1 cellular context compared by ENCODE assay signal in genomic region chr1:153568367-153569099, GRCh38.
A peak's percentile ranks its signal among the peaks of the same experiment; 100 is the strongest.
TF ChIP-seq lines count a peak whose summit lies in the region.

No MANE protein-coding gene starts in this region.

TF ChIP-seq in K562, 482 proteins besides CTCF, POLR2A, EP300 and RAD21 (continued from another document and continues in another):
- TF ChIP-seq NELFE (IDR thresholded peaks at IDR 0.05; ENCODE audit: insufficient read depth, insufficient read length) (no peak), ZNF830 (CRISPR knock-in tag; IDR thresholded peaks at IDR 0.05) (no peak), SIRT6 (IDR thresholded peaks at IDR 0.05; ENCODE audit: low read depth, low read length) (no peak), EP400 (IDR thresholded peaks at IDR 0.05) (peak; percentile 58), SNAPC5 (CRISPR knock-in tag; IDR thresholded peaks at IDR 0.05) (no peak), PHF20 (IDR thresholded peaks at IDR 0.05; ENCODE audit: partially characterized antibody) (peak; percentile 85), U2AF1 (optimal IDR thresholded peaks at IDR 0.05; ENCODE audit: low read depth, low read length) (no peak), FOXJ3 (CRISPR knock-in tag; IDR thresholded peaks at IDR 0.05) (no peak), ZNF197 (CRISPR knock-in tag; IDR thresholded peaks at IDR 0.05; ENCODE audit: low read depth) (no peak), SRSF7 (optimal IDR thresholded peaks at IDR 0.05; ENCODE audit: low read depth, low read length) (no peak), NR3C1 (CRISPR knock-in tag; IDR thresholded peaks at IDR 0.05) (no peak), POLR2B (IDR thresholded peaks at IDR 0.05; ENCODE audit: low read depth, partially characterized antibody) (no peak), UBTF (IDR thresholded peaks at IDR 0.05; ENCODE audit: borderline replicate concordance in 1 of 2, low read depth in 2 of 2, low read length in 2 of 2) (peak in 1 of 2 experiments; percentile 62; a peak in 1 of 4 replicates), HNRNPH1 (optimal IDR thresholded peaks at IDR 0.05; ENCODE audit: low read depth, low read length) (no peak), FOSL1 (tag; conservative IDR thresholded peaks at IDR 0.05) (peak; percentile 45), EHMT2 (IDR thresholded peaks at IDR 0.05) (no peak), ZNF76 (CRISPR knock-in tag; IDR thresholded peaks at IDR 0.05; ENCODE audit: borderline replicate concordance) (no peak), ZNF165 (CRISPR knock-in tag; IDR thresholded peaks at IDR 0.05; ENCODE audit: borderline replicate concordance) (no peak), MTA3 (IDR thresholded peaks at IDR 0.05; ENCODE audit: borderline replicate concordance) (no peak; the same call in 1 of the 2 replicates), LARP7 (IDR thresholded peaks at IDR 0.05) (no peak), RUNX1 (IDR thresholded peaks at IDR 0.05; ENCODE audit: low read depth) (no peak), ZNF347 (CRISPR knock-in tag; IDR thresholded peaks at IDR 0.05; ENCODE audit: low read depth) (no peak), MXI1 (IDR thresholded peaks at IDR 0.05; ENCODE audit: low read depth, low read length) (no peak), MIER1 (IDR thresholded peaks at IDR 0.05; ENCODE audit: low read depth) (0 out of 2 replicates have a peak, but pooled peaks have one; percentile 20), POLR3A (IDR thresholded peaks at IDR 0.05; ENCODE audit: borderline replicate concordance, extremely low read depth, insufficient read depth, insufficient read length) (no peak), GATA2 (CRISPR knock-in tag; IDR thresholded peaks at IDR 0.05) (no peak), PHF8 (IDR thresholded peaks at IDR 0.05; ENCODE audit: borderline replicate concordance, low read length) (no peak; the same call in 1 of the 2 replicates), HCFC1 (IDR thresholded peaks at IDR 0.05; ENCODE audit: low read depth, low read length) (peak; percentile 33; the same call in 1 of the 2 replicates), MECOM (CRISPR knock-in tag; IDR thresholded peaks at IDR 0.05) (no peak), ZC3H4 (CRISPR knock-in tag; IDR thresholded peaks at IDR 0.05; ENCODE audit: borderline replicate concordance) (no peak), MEIS2 (IDR thresholded peaks at IDR 0.05; ENCODE audit: partially characterized antibody) (peak; percentile 38), NBN (IDR thresholded peaks at IDR 0.05; ENCODE audit: low read depth) (0 out of 2 replicates have a peak, but pooled peaks have one; percentile 60), CBX8 (IDR thresholded peaks at IDR 0.05; ENCODE audit: borderline replicate concordance, extremely low read depth, low read depth, low read length, poor library complexity, severe bottlenecking) (no peak), ATF7 (IDR thresholded peaks at IDR 0.05) (peak; percentile 61), ZNF740 (CRISPR knock-in tag; IDR thresholded peaks at IDR 0.05) (0 out of 2 replicates have a peak, but pooled peaks have one; percentile 18), ZNF740 (tag; IDR thresholded peaks at IDR 0.05) (no peak), SMAD3 (CRISPR knock-in tag; conservative IDR thresholded peaks at IDR 0.05) (no peak), DDX20 (tag; IDR thresholded peaks at IDR 0.05; ENCODE audit: low read depth) (no peak), BCOR (IDR thresholded peaks at IDR 0.05) (no peak), HNRNPL (IDR thresholded peaks at IDR 0.05; ENCODE audit: low read depth, low read length) (no peak), ARID3B (CRISPR knock-in tag; IDR thresholded peaks at IDR 0.05; ENCODE audit: borderline replicate concordance) (no peak), SRF (CRISPR knock-in tag; IDR thresholded peaks at IDR 0.05) (no peak), CREBBP (IDR thresholded peaks at IDR 0.05; ENCODE audit: low read depth, low read length) (no peak), CTBP1 (IDR thresholded peaks at IDR 0.05; ENCODE audit: borderline replicate concordance) (peak; percentile 90), PRPF4 (IDR thresholded peaks at IDR 0.05; ENCODE audit: insufficient read depth, low read depth, low read length, poor library complexity, severe bottlenecking) (no peak), GTF2B (IDR thresholded peaks at IDR 0.05; ENCODE audit: extremely low read depth, insufficient read length) (no peak), ZNF175 (CRISPR knock-in tag; IDR thresholded peaks at IDR 0.05; ENCODE audit: low read depth) (no peak), EWSR1 (IDR thresholded peaks at IDR 0.05; ENCODE audit: borderline replicate concordance, low read depth, partially characterized antibody) (no peak)
- TF ChIP-seq, protein P1, sequence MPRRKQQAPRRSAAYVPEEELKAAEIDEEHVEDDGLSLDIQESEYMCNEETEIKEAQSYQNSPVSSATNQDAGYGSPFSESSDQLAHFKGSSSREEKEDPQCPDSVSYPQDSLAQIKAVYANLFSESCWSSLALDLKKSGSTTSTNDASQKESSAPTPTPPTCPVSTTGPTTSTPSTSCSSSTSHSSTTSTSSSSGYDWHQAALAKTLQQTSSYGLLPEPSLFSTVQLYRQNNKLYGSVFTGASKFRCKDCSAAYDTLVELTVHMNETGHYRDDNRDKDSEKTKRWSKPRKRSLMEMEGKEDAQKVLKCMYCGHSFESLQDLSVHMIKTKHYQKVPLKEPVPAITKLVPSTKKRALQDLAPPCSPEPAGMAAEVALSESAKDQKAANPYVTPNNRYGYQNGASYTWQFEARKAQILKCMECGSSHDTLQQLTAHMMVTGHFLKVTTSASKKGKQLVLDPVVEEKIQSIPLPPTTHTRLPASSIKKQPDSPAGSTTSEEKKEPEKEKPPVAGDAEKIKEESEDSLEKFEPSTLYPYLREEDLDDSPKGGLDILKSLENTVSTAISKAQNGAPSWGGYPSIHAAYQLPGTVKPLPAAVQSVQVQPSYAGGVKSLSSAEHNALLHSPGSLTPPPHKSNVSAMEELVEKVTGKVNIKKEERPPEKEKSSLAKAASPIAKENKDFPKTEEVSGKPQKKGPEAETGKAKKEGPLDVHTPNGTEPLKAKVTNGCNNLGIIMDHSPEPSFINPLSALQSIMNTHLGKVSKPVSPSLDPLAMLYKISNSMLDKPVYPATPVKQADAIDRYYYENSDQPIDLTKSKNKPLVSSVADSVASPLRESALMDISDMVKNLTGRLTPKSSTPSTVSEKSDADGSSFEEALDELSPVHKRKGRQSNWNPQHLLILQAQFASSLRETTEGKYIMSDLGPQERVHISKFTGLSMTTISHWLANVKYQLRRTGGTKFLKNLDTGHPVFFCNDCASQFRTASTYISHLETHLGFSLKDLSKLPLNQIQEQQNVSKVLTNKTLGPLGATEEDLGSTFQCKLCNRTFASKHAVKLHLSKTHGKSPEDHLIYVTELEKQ (CRISPR knock-in tag; IDR thresholded peaks at IDR 0.05) = no peak
- TF ChIP-seq, protein P2, sequence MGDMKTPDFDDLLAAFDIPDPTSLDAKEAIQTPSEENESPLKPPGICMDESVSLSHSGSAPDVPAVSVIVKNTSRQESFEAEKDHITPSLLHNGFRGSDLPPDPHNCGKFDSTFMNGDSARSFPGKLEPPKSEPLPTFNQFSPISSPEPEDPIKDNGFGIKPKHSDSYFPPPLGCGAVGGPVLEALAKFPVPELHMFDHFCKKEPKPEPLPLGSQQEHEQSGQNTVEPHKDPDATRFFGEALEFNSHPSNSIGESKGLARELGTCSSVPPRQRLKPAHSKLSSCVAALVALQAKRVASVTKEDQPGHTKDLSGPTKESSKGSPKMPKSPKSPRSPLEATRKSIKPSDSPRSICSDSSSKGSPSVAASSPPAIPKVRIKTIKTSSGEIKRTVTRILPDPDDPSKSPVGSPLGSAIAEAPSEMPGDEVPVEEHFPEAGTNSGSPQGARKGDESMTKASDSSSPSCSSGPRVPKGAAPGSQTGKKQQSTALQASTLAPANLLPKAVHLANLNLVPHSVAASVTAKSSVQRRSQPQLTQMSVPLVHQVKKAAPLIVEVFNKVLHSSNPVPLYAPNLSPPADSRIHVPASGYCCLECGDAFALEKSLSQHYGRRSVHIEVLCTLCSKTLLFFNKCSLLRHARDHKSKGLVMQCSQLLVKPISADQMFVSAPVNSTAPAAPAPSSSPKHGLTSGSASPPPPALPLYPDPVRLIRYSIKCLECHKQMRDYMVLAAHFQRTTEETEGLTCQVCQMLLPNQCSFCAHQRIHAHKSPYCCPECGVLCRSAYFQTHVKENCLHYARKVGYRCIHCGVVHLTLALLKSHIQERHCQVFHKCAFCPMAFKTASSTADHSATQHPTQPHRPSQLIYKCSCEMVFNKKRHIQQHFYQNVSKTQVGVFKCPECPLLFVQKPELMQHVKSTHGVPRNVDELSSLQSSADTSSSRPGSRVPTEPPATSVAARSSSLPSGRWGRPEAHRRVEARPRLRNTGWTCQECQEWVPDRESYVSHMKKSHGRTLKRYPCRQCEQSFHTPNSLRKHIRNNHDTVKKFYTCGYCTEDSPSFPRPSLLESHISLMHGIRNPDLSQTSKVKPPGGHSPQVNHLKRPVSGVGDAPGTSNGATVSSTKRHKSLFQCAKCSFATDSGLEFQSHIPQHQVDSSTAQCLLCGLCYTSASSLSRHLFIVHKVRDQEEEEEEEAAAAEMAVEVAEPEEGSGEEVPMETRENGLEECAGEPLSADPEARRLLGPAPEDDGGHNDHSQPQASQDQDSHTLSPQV (IDR thresholded peaks at IDR 0.05) = peak; percentile 76
- TF ChIP-seq, protein P3, sequence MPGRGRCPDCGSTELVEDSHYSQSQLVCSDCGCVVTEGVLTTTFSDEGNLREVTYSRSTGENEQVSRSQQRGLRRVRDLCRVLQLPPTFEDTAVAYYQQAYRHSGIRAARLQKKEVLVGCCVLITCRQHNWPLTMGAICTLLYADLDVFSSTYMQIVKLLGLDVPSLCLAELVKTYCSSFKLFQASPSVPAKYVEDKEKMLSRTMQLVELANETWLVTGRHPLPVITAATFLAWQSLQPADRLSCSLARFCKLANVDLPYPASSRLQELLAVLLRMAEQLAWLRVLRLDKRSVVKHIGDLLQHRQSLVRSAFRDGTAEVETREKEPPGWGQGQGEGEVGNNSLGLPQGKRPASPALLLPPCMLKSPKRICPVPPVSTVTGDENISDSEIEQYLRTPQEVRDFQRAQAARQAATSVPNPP (IDR thresholded peaks at IDR 0.05; ENCODE audit: borderline replicate concordance, insufficient read depth, insufficient read length) = no peak
- TF ChIP-seq, protein P4, sequence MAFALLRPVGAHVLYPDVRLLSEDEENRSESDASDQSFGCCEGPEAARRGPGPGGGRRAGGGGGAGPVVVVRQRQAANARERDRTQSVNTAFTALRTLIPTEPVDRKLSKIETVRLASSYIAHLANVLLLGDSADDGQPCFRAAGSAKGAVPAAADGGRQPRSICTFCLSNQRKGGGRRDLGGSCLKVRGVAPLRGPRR (CRISPR knock-in tag; IDR thresholded peaks at IDR 0.05) = no peak
- TF ChIP-seq, protein P5, sequence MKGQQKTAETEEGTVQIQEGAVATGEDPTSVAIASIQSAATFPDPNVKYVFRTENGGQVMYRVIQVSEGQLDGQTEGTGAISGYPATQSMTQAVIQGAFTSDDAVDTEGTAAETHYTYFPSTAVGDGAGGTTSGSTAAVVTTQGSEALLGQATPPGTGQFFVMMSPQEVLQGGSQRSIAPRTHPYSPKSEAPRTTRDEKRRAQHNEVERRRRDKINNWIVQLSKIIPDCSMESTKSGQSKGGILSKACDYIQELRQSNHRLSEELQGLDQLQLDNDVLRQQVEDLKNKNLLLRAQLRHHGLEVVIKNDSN (CRISPR knock-in tag; IDR thresholded peaks at IDR 0.05) = no peak
